In the genomic region with DNA sequence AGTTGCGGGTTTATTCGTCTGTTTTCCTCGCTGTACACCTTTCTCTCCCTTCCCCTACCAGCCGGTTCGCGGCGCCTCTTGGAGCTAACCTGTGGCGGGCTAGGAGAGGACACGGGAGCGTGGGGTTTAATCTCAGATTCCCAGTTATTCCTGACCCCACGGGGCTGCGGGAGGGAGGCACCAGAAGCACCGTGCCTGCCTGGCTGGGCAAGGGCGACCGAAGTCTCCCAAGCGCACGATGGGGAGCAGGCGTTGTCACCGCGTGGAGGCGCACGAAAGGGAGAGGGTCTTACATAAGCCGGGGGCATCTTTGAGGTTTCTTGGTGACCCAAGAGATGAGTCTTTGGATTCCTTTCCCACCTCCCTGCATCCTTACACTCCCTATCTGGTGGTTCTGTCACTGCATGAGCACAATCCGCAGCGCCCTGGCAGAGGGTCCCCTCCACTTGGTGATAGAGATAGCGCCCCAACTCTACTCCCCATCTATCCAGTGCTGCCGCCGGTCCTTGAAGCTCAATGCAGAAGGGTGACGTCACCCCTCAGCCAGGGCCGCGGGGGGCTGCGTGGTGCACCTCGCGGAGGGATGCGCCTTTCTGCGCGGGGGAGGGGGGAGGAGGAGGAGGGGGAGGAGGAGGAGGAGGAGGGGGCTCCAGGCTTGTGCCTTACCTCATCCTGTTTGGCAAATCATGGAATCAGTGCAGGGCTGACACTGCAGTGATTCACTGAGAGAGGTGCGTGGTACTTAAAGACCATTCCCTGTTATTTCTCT, we compare ENCODE assay signal across 8 cellular contexts. TPM values are rescaled to one million over a fixed set of nuclear protein-coding genes. Genes with fewer than 3 reads are reported as not detected.
A peak's percentile ranks its signal among the peaks of the same experiment; 100 is the strongest.
DNase-seq lines count a peak whose midpoint lies in the region; ATAC-seq and TF ChIP-seq lines count a peak whose summit lies in the region.

No MANE protein-coding gene starts in this region.

- H3K4me1 ChIP-seq in effector memory CD4-positive, alpha-beta T cell (ENCODE audit: control insufficient read depth, insufficient read depth, low read length, poor library complexity, severe bottlenecking), result no peaks in the 10 kb centered on the region
- no peaks in the 10 kb centered on the region for H3K4me1 ChIP-seq in testis

- H3K27me3 Mint-ChIP-seq in WTC11 (ENCODE audit: low read depth), result peaks cover 21% of the 10 kb centered on the region

- CTCF ChIA-PET in WTC11 (lab: Charles Lee), result interaction anchor here (1.0 kb wide), 1 partner anchor 9 kb away, joined by 3 read pairs; no protein-coding TSS in a partner anchor

- H3K36me3 Mint-ChIP-seq in WTC11, result no peaks in the 10 kb centered on the region

- H3K4me3 Mint-ChIP-seq in WTC11, result peak overlapping the region; percentile 87

- peak; percentile 54 for ATAC-seq in WTC11

- H3K27me3 ChIP-seq in effector memory CD4-positive, alpha-beta T cell (replicated peaks; ENCODE audit: control insufficient read depth, insufficient read depth, low read length, poor library complexity, severe bottlenecking), result no peaks in the 10 kb centered on the region
- no peaks in the 10 kb centered on the region for H3K27me3 ChIP-seq in testis

- H3K27ac ChIP-seq in effector memory CD4-positive, alpha-beta T cell (ENCODE audit: insufficient read depth, low read length, poor library complexity, severe bottlenecking), result no peak overlapping the region
- H3K27ac ChIP-seq in testis, result no peak overlapping the region

- POLR2A ChIA-PET in WTC11 (lab: Charles Lee), result no interaction called here

- H3K9me3 ChIP-seq in effector memory CD4-positive, alpha-beta T cell (ENCODE audit: control insufficient read depth, low read length), result no peaks in the 10 kb centered on the region
- no peaks in the 10 kb centered on the region for H3K9me3 ChIP-seq in testis

- WGBS in testis, 2 donors, result 0% methylated on average over 10 to 17 of the region's 38 CpGs

- H3K36me3 ChIP-seq in effector memory CD4-positive, alpha-beta T cell (ENCODE audit: control insufficient read depth, insufficient read depth, low read length), result no peaks in the 10 kb centered on the region
- H3K36me3 ChIP-seq in testis (ENCODE audit: low read depth, missing control alignments), result no peaks in the 10 kb centered on the region

- intact Hi-C loops in testis (cut with DNase I; ENCODE audit: low total_unique reads), result no loop called here

- no peak overlapping the region for H3K27ac Mint-ChIP-seq in WTC11

- no peaks in the 10 kb centered on the region for H3K9me3 Mint-ChIP-seq in WTC11

- H3K4me1 Mint-ChIP-seq in WTC11, result peaks cover 9% of the 10 kb centered on the region; the same call in 1 of the 2 replicates

- TF ChIP-seq CTCF in WTC11 (IDR thresholded peaks at IDR 0.05), result no peak
- TF ChIP-seq CTCF in testis (IDR thresholded peaks at IDR 0.05), result no peak

- no peak for TF ChIP-seq POLR2A in testis (IDR thresholded peaks at IDR 0.05)

- H3K4me3 ChIP-seq in effector memory CD4-positive, alpha-beta T cell (ENCODE audit: insufficient read depth, low read depth, low read length, poor library complexity, severe bottlenecking), result peak overlapping the region; percentile 54
- H3K4me3 ChIP-seq in testis, result peak overlapping the region; percentile 47 to 58

- DNase-seq in NCI-H345 (lab: John Stamatoyannopoulos, UW) (peak; percentile 35), NCI-H345 treated with DMSO at 0.1 percent for 48 hours (lab: John Stamatoyannopoulos, UW; ENCODE audit: unreplicated experiment) (no peak), WTC11 (ENCODE audit: low spot score) (peak; percentile 19), midbrain (lab: John Stamatoyannopoulos, UW) (peak; percentile 19), testis (peak; percentile 19), DMS153 (lab: John Stamatoyannopoulos, UW) (no peak), NCI-H2029 treated with DMSO at 0.1 percent for 48 hours (lab: John Stamatoyannopoulos, UW) (no peak)
- DNase-seq in effector memory CD4-positive, alpha-beta T cell, result peak in 1 of 3 donors; percentile 0

TF ChIP-seq in WTC11, 78 proteins besides CTCF, POLR2A, EP300 and RAD21:
- TF ChIP-seq NFE2L1 (CRISPR knock-in tag; IDR thresholded peaks at IDR 0.05) (no peak), FOXJ3 (CRISPR knock-in tag; IDR thresholded peaks at IDR 0.05; ENCODE audit: borderline replicate concordance) (no peak), ZNF317 (CRISPR knock-in tag; IDR thresholded peaks at IDR 0.05; ENCODE audit: borderline replicate concordance, low read depth) (no peak), SMAD3 (CRISPR knock-in tag; IDR thresholded peaks at IDR 0.05; ENCODE audit: borderline replicate concordance) (no peak)

RNA-seq across cellular contexts. Expression of gene TSPAN7, which starts 0.8 kb away (rescaled TPM):
- total RNA-seq in WTC11 (2021) (10.8 to 15.7 TPM (median 14.9 TPM) in 3 replicates), testis (1 to 10 TPM; 5.7 to 6.4 TPM)
- polyA plus RNA-seq in testis (ENCODE audit: insufficient read depth, low read depth, low replicate concordance), result 21.5 TPM

Comparison
In these comparisons a context has a peak if more than half of its experiments do, and no peak if none do; other contexts are left out.
1. DNase-seq: peak in NCI-H345 (single experiment), WTC11 (single experiment), midbrain (single experiment) and testis (single experiment); none in NCI-H345 treated with DMSO at 0.1 percent for 48 hours (single experiment), DMS153 (single experiment) and NCI-H2029 treated with DMSO at 0.1 percent for 48 hours (single experiment).